Comparison of ENCODE assay signal across 27 cellular contexts in the genomic region with DNA sequence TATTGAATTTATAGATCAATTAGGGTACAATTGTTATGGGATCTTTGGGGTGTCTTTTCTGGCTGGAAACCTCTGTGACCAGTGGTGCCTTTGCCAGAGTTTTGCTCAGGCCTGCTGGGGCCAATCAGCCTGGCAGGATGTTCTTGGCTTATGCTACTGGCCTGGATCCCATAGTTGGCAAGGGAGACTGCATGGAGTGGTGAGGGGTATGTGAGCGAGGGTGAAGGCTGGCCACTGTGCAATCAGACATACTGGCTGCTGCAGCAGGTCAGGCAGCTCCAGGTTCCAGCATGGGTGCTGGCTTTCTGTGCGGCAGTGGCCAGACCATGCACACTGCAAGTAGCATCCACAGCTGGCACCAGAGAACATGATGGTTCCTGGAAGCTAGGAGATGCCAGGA.
"Had no signal": no experiment of that assay in that cellular context is flagged by ENCODE, and none has a peak within 500 bp of the region (broad histone marks: within the 10 kb centered on the region; RNA-seq: fewer than 3 reads in every experiment).

No MANE protein-coding gene starts in this region.

- ATAC-seq: activated CD8-positive, alpha-beta T cell treated with anti-CD3 and anti-CD28 coated beads, Interleukin-2, amount 10 ng/mL, durations not matched to agents 7 days and 5 days; Panc1; WTC11 had no signal

- H3K36me3 ChIP-seq: adrenal gland had no signal

- H3K27ac ChIP-seq: adrenal gland, breast epithelium, RWPE1 had no signal

- H3K9me3 ChIP-seq: adrenal gland had no signal

- DNase-seq: activated CD4-positive, alpha-beta T cell treated with anti-CD3 and anti-CD28 coated beads for 48 hours; activated CD4-positive, alpha-beta T cell treated with anti-CD3 and anti-CD28 coated beads, Interleukin-2, amount 50 U/mL, for 4 hours; activated CD4-positive, CD25-positive, alpha-beta regulatory T cell treated with anti-CD3 and anti-CD28 coated beads, Interleukin-2, amount 50 U/mL, for 72 hours; activated CD8-positive, alpha-beta memory T cell treated with anti-CD3 and anti-CD28 coated beads, Interleukin-2, amount 50 U/mL, for 48 hours; activated CD8-positive, alpha-beta T cell treated with anti-CD3 and anti-CD28 coated beads, Interleukin-2, amount 10 ng/mL, durations not matched to agents 7 days and 5 days; activated naive CD4-positive, alpha-beta T cell treated with anti-CD3 and anti-CD28 coated beads, Interleukin-2, amount 50 U/mL, for 16 hours; activated naive CD8-positive, alpha-beta T cell treated with anti-CD3 and anti-CD28 coated beads, Interleukin-2, amount 10 ng/mL, durations not matched to agents 7 days and 5 days; activated T-cell treated with anti-CD3 and anti-CD28 coated beads, Interleukin-2, amount 50 U/mL, for 1 hour; adrenal gland; anterior cingulate cortex; central memory CD4-positive, alpha-beta T cell; Kasumi-1; KBM-7; NCI-H1092; NCI-H1417; NCI-H1930; NCI-H2171; NCI-H2227 treated with DMSO at 0.1 percent for 48 hours; NCI-H510A; NCI-H526 treated with DMSO at 0.1 percent for 48 hours; NK-92 treated with Interleukin-12 subunit alpha and Interleukin-12 subunit beta, amount 100 ng/mL, for 24 hours; OCI-M1; SHP77 treated with DMSO at 0.1 percent for 48 hours had no signal

- H3K4me3 ChIP-seq: adrenal gland, breast epithelium had no signal

- H3K27me3 ChIP-seq: adrenal gland, breast epithelium had no signal

- H3K4me1 ChIP-seq: adrenal gland, breast epithelium had no signal
